2 cellular contexts compared by ENCODE assay signal in genomic region chr1:192705510-192705909, GRCh38.
TF ChIP-seq lines count a peak whose summit lies in the region.

No MANE protein-coding gene starts in this region.

TF ChIP-seq in HepG2, 621 proteins besides CTCF, POLR2A, EP300 and RAD21:
- TF ChIP-seq BATF2 (CRISPR knock-in tag; IDR thresholded peaks at IDR 0.05) (no peak), POGZ (CRISPR knock-in tag; IDR thresholded peaks at IDR 0.05) (0 out of 2 replicates have a peak, but pooled peaks have one; percentile 21), ZNF263 (CRISPR knock-in tag; IDR thresholded peaks at IDR 0.05) (peak; percentile 57; the same call in 1 of the 2 replicates), ZMYM4 (CRISPR knock-in tag; IDR thresholded peaks at IDR 0.05) (peak; percentile 38; the same call in 1 of the 2 replicates), ZNF644 (CRISPR knock-in tag; IDR thresholded peaks at IDR 0.05; ENCODE audit: low read depth) (peak; percentile 53; the same call in 1 of the 2 replicates), ATRX (CRISPR knock-in tag; IDR thresholded peaks at IDR 0.05; ENCODE audit: borderline replicate concordance) (no peak)

TF ChIP-seq in IMR-90, 13 proteins besides CTCF, POLR2A, EP300 and RAD21:
- TF ChIP-seq CEBPB (IDR thresholded peaks at IDR 0.05; ENCODE audit: low read depth, low read length) (no peak), MXI1 (IDR thresholded peaks at IDR 0.05; ENCODE audit: borderline replicate concordance, low read depth, low read length) (no peak), SMC3 (IDR thresholded peaks at IDR 0.05; ENCODE audit: low read depth, low read length) (no peak), RFX5 (IDR thresholded peaks at IDR 0.05; ENCODE audit: low read depth, low read length) (no peak), BHLHE40 (IDR thresholded peaks at IDR 0.05; ENCODE audit: low read depth, low read length) (no peak), CHD1 (IDR thresholded peaks at IDR 0.05; ENCODE audit: low read depth, low read length) (no peak), ELK1 (IDR thresholded peaks at IDR 0.05; ENCODE audit: borderline replicate concordance, low read depth, low read length) (no peak), RCOR1 (IDR thresholded peaks at IDR 0.05; ENCODE audit: insufficient replicate concordance, low read length) (no peak), USF2 (IDR thresholded peaks at IDR 0.05; ENCODE audit: low read depth, low read length) (no peak), FOS (IDR thresholded peaks at IDR 0.05; ENCODE audit: low read depth, low read length) (no peak), NFE2L2 (IDR thresholded peaks at IDR 0.05; ENCODE audit: low read depth, low read length) (no peak), MAZ (IDR thresholded peaks at IDR 0.05; ENCODE audit: borderline replicate concordance, low read depth, low read length) (no peak), MAFK (IDR thresholded peaks at IDR 0.05; ENCODE audit: low read depth, low read length) (no peak)
